14 cellular contexts compared by ENCODE assay signal in genomic region chr5:163532203-163532892, GRCh38.
"Had no signal": no experiment of that assay in that cellular context is flagged by ENCODE, and none has a peak within 500 bp of the region (broad histone marks: within the 10 kb centered on the region; RNA-seq: fewer than 3 reads in every experiment).

No MANE protein-coding gene starts in this region.

- H3K4me2 ChIP-seq: smooth muscle cell had no signal

- H2AFZ ChIP-seq: parathyroid adenoma had no signal

- DNase-seq: activated CD8-positive, alpha-beta memory T cell treated with anti-CD3 and anti-CD28 coated beads for 24 hours; activated gamma-delta T cell; effector CD4-positive, alpha-beta T cell; left cardiac atrium; mesenchymal stem cell; naive thymus-derived CD8-positive, alpha-beta T cell; stimulated activated CD4-positive, alpha-beta T cell treated with anti-CD3 and anti-CD28 coated beads, Interleukin-4, amount 100 ng/mL, for 1 hour; testis had no signal

- H3K9me3 ChIP-seq: ascending aorta, breast epithelium, testis had no signal

- H3K79me2 ChIP-seq: parathyroid adenoma had no signal

- H3K4me1 ChIP-seq: ascending aorta, breast epithelium, parathyroid adenoma had no signal

- H3K27me3 ChIP-seq: ascending aorta, breast epithelium, testis had no signal

- H3K9ac ChIP-seq: parathyroid adenoma had no signal

- H3K27ac ChIP-seq: ascending aorta, breast epithelium, parathyroid adenoma, testis had no signal

- H3K36me3 ChIP-seq: ascending aorta, breast epithelium had no signal

- H3K36me3 Mint-ChIP-seq: type B pancreatic cell had no signal

- H3K27ac Mint-ChIP-seq: activated naive CD4-positive, alpha-beta T cell treated with anti-CD3 and anti-CD28 coated beads, Interleukin-2, amount 50 U/mL, for 24 hours; naive thymus-derived CD8-positive, alpha-beta T cell; type B pancreatic cell had no signal

- H3K4me3 ChIP-seq: ascending aorta, breast epithelium, smooth muscle cell, testis had no signal

- H3K4me3 Mint-ChIP-seq: activated naive CD4-positive, alpha-beta T cell treated with anti-CD3 and anti-CD28 coated beads, Interleukin-2, amount 50 U/mL, for 24 hours; naive thymus-derived CD8-positive, alpha-beta T cell; type B pancreatic cell had no signal

- H3K9me3 Mint-ChIP-seq: activated naive CD4-positive, alpha-beta T cell treated with anti-CD3 and anti-CD28 coated beads, Interleukin-2, amount 50 U/mL, for 24 hours; naive thymus-derived CD8-positive, alpha-beta T cell had no signal

- H3K4me1 Mint-ChIP-seq: activated naive CD4-positive, alpha-beta T cell treated with anti-CD3 and anti-CD28 coated beads, Interleukin-2, amount 50 U/mL, for 24 hours had no signal
